Comparison of ENCODE assay signal across 1 cellular context in genomic region chr10:133520193-133520738, GRCh38.
TF ChIP-seq lines count a peak whose summit lies in the region.

No MANE protein-coding gene starts in this region.

TF ChIP-seq in K562, 482 proteins besides CTCF, POLR2A, EP300 and RAD21 (continued from another document):
- TF ChIP-seq, protein P1, sequence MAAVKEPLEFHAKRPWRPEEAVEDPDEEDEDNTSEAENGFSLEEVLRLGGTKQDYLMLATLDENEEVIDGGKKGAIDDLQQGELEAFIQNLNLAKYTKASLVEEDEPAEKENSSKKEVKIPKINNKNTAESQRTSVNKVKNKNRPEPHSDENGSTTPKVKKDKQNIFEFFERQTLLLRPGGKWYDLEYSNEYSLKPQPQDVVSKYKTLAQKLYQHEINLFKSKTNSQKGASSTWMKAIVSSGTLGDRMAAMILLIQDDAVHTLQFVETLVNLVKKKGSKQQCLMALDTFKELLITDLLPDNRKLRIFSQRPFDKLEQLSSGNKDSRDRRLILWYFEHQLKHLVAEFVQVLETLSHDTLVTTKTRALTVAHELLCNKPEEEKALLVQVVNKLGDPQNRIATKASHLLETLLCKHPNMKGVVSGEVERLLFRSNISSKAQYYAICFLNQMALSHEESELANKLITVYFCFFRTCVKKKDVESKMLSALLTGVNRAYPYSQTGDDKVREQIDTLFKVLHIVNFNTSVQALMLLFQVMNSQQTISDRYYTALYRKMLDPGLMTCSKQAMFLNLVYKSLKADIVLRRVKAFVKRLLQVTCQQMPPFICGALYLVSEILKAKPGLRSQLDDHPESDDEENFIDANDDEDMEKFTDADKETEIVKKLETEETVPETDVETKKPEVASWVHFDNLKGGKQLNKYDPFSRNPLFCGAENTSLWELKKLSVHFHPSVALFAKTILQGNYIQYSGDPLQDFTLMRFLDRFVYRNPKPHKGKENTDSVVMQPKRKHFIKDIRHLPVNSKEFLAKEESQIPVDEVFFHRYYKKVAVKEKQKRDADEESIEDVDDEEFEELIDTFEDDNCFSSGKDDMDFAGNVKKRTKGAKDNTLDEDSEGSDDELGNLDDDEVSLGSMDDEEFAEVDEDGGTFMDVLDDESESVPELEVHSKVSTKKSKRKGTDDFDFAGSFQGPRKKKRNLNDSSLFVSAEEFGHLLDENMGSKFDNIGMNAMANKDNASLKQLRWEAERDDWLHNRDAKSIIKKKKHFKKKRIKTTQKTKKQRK (IDR thresholded peaks at IDR 0.05; ENCODE audit: borderline replicate concordance, low read depth, low read length) = no peak
- TF ChIP-seq GTF2A2 (tag; IDR thresholded peaks at IDR 0.05) (no peak), CBX3 (IDR thresholded peaks at IDR 0.05; ENCODE audit: borderline replicate concordance in 1 of 2, low read length in 2 of 2) (peak in 1 of 2 experiments; percentile 76; a peak in 2 of 3 replicates), NCOR1 (IDR thresholded peaks at IDR 0.05) (no peak), NFATC3 (IDR thresholded peaks at IDR 0.05) (no peak)
- TF ChIP-seq, protein P2, sequence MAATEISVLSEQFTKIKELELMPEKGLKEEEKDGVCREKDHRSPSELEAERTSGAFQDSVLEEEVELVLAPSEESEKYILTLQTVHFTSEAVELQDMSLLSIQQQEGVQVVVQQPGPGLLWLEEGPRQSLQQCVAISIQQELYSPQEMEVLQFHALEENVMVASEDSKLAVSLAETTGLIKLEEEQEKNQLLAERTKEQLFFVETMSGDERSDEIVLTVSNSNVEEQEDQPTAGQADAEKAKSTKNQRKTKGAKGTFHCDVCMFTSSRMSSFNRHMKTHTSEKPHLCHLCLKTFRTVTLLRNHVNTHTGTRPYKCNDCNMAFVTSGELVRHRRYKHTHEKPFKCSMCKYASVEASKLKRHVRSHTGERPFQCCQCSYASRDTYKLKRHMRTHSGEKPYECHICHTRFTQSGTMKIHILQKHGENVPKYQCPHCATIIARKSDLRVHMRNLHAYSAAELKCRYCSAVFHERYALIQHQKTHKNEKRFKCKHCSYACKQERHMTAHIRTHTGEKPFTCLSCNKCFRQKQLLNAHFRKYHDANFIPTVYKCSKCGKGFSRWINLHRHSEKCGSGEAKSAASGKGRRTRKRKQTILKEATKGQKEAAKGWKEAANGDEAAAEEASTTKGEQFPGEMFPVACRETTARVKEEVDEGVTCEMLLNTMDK (IDR thresholded peaks at IDR 0.05; ENCODE audit: borderline replicate concordance, insufficient read depth, low read depth, low read length, poor library complexity, severe bottlenecking) = peak; percentile 85
